In genomic region chr3:170225166-170225565, GRCh38 we compare ENCODE assay signal across 29 cellular contexts. TPM values are rescaled to one million over a fixed set of nuclear protein-coding genes. Genes with fewer than 3 reads are reported as not detected.
DNase-seq lines count a peak whose midpoint lies in the region; ATAC-seq and TF ChIP-seq lines count a peak whose summit lies in the region.
"Had no signal": no experiment of that assay in that cellular context is flagged by ENCODE, and none has a peak within 500 bp of the region (broad histone marks: within the 10 kb centered on the region; RNA-seq: fewer than 3 reads in every experiment).

No MANE protein-coding gene starts in this region.

- H3K4me1 Mint-ChIP-seq in MCF 10A (ENCODE audit: insufficient read depth, unreplicated experiment): peaks cover 42% of the 10 kb centered on the region

- H3K27me3 Mint-ChIP-seq in MCF 10A (ENCODE audit: insufficient read depth, unreplicated experiment): no peaks in the 10 kb centered on the region
- H3K27me3 Mint-ChIP-seq: activated naive CD4-positive, alpha-beta T cell treated with anti-CD3 and anti-CD28 coated beads, Interleukin-2, amount 50 U/mL, for 24 hours; central memory CD8-positive, alpha-beta T cell; natural killer cell treated with Interleukin-12 subunit alpha and Interleukin-12 subunit beta and Interleukin-15 and Interleukin-18, amount 100 ng/mL, for 72 hours; stimulated activated naive CD8-positive, alpha-beta T cell treated with anti-CD3 and anti-CD28 coated beads, Interleukin-15, amount 100 ng/mL, for 72 hours had no signal

- no peak overlapping the region for H3K27ac ChIP-seq in breast epithelium
- peak overlapping the region; percentile 5 for H3K27ac ChIP-seq in mammary epithelial cell (ENCODE audit: insufficient read depth, low read depth, low read length)
- no peak overlapping the region for H3K27ac ChIP-seq in iPS-18a (ENCODE audit: low read length)
- no peak overlapping the region for H3K27ac ChIP-seq in tibial nerve
- H3K27ac ChIP-seq: foreskin keratinocyte, GM23248, left ventricle myocardium inferior, parathyroid adenoma, tibial artery had no signal

- TF ChIP-seq POLR2A in breast epithelium (IDR thresholded peaks at IDR 0.05): no peak
- TF ChIP-seq POLR2A in tibial nerve (IDR thresholded peaks at IDR 0.05): no peak

- POLR2A ChIA-PET in MCF 10A (lab: Yijun Ruan, JAX): interaction anchor here (2.1 to 4.5 kb wide), 2 partner anchors 8 to 44 kb away, joined by 12 to 75 read pairs; partner anchors contain the start of gene PHC3

- H3K4me2 ChIP-seq in mammary epithelial cell (ENCODE audit: insufficient read depth, low read depth, low read length): peak overlapping the region; percentile 86

- H3K4me3 ChIP-seq in breast epithelium (no peak overlapping the region), mammary epithelial cell (replicated peaks in 1 of 3; ENCODE audit: insufficient read depth in 1 of 3, low read depth in 2 of 3, low read length in 3 of 3) (no peak overlapping the region), iPS-18a (ENCODE audit: low read length) (peak overlapping the region; percentile 93), tibial nerve (no peak overlapping the region)
- H3K4me3 ChIP-seq: GM23248, left ventricle myocardium inferior, tibial artery had no signal

- peak overlapping the region; percentile 99 for H3K27ac Mint-ChIP-seq in MCF 10A (ENCODE audit: low read depth, unreplicated experiment)
- H3K27ac Mint-ChIP-seq: natural killer cell treated with Interleukin-12 subunit alpha and Interleukin-12 subunit beta and Interleukin-15 and Interleukin-18, amount 100 ng/mL, for 72 hours; stimulated activated naive CD8-positive, alpha-beta T cell treated with anti-CD3 and anti-CD28 coated beads, Interleukin-15, amount 100 ng/mL, for 72 hours had no signal

- H4K20me1 ChIP-seq in mammary epithelial cell (ENCODE audit: insufficient read depth, low read length): no peaks in the 10 kb centered on the region

- intact Hi-C loops in MCF 10A (cut with micrococcal nuclease) (no loop called here), breast epithelium (cut with DNase I; ENCODE audit: low total_unique reads) (no loop called here), mammary epithelial cell (cut with micrococcal nuclease) (no loop called here)

- no peaks in the 10 kb centered on the region for H3K9me3 Mint-ChIP-seq in MCF 10A (ENCODE audit: unreplicated experiment)
- H3K9me3 Mint-ChIP-seq: activated naive CD4-positive, alpha-beta T cell treated with anti-CD3 and anti-CD28 coated beads, Interleukin-2, amount 50 U/mL, for 24 hours; central memory CD8-positive, alpha-beta T cell; natural killer cell treated with Interleukin-12 subunit alpha and Interleukin-12 subunit beta and Interleukin-15 and Interleukin-18, amount 100 ng/mL, for 72 hours; stimulated activated naive CD8-positive, alpha-beta T cell treated with anti-CD3 and anti-CD28 coated beads, Interleukin-15, amount 100 ng/mL, for 72 hours had no signal

- WGBS in mammary epithelial cell (ENCODE audit: low coverage, missing lambda C conversion rate): 100% methylated on average over 1 of the region's 1 CpG
- 97% methylated on average over 1 of the region's 1 CpG for WGBS in tibial nerve, 2 donors

- DNase-seq in MCF 10A (ENCODE audit: unreplicated experiment): no peak
- no peak for DNase-seq in breast epithelium (ENCODE audit: low spot score in 2 of 2)
- DNase-seq in mammary epithelial cell: no peak
- no peak for DNase-seq in NCI-H82 treated with DMSO at 0.1 percent for 48 hours (lab: John Stamatoyannopoulos, UW; ENCODE audit: unreplicated experiment)
- DNase-seq in tibial nerve (ENCODE audit: low spot score in 2 of 2): no peak
- DNase-seq: activated CD4-positive, alpha-beta T cell treated with anti-CD3 and anti-CD28 coated beads, Interleukin-2, amount 50 U/mL, for 48 hours; activated CD8-positive, alpha-beta memory T cell treated with anti-CD3 and anti-CD28 coated beads, Interleukin-2, amount 50 U/mL, for 4 hours; aorta; foreskin keratinocyte; GDM1; GM23248; hippocampal formation; Kasumi-1; left ventricle myocardium inferior; midbrain; NCI-H187; NCI-H2171 treated with DMSO at 0.1 percent for 48 hours; NCI-H524; right cardiac atrium; stimulated activated naive CD8-positive, alpha-beta T cell treated with anti-CD3 and anti-CD28 coated beads, Interleukin-15, amount 100 ng/mL, for 72 hours; tibial artery had no signal

- in situ Hi-C loops in mammary epithelial cell (cut with MboI; ENCODE audit: low sequenced_read_pairs in 2 of 2): no loop called here

- CTCF ChIA-PET in MCF 10A (lab: Yijun Ruan, JAX) (interaction anchor here (0.6 kb wide), 1 partner anchor 462 kb away, joined by 3 read pairs; no protein-coding TSS in a partner anchor), mammary epithelial cell (lab: Charles Lee; ENCODE audit: low non-redundant PET) (no interaction called here)

- H3K4me1 ChIP-seq in breast epithelium (peaks cover 0 to 6% of the 10 kb centered on the region in 2 donors), mammary epithelial cell (ENCODE audit: insufficient read depth, low read length) (peaks cover 50% of the 10 kb centered on the region), iPS-18a (ENCODE audit: control insufficient read depth, low read depth, low read length) (peaks cover 22% of the 10 kb centered on the region), tibial nerve (peaks cover 0 to 45% (median 4%) of the 10 kb centered on the region in 4 donors)

- no peak overlapping the region for H2AFZ ChIP-seq in mammary epithelial cell (ENCODE audit: low read depth, low read length)
- H2AFZ ChIP-seq: GM23248, parathyroid adenoma had no signal

- H3K79me2 ChIP-seq in mammary epithelial cell (ENCODE audit: insufficient read depth, low read length): peaks cover 73% of the 10 kb centered on the region

- BruUV-seq in MCF 10A (replicated peaks; lab: Mats Ljungman, UMichigan) (no TSS peak), mammary epithelial cell (replicated peaks; lab: Mats Ljungman, UMichigan) (TSS peak; percentile 13)

- H3K9ac ChIP-seq in mammary epithelial cell (ENCODE audit: insufficient read depth, low read length) (no peak overlapping the region), iPS-18a (ENCODE audit: low read length) (no peak overlapping the region)
- H3K9ac ChIP-seq: GM23248, parathyroid adenoma had no signal

- ATAC-seq in GM18511 (IDR thresholded peaks at IDR 0.05; ENCODE audit: unreplicated experiment): no peak
- no peak for ATAC-seq in HG03280 (IDR thresholded peaks at IDR 0.05; ENCODE audit: unreplicated experiment)
- ATAC-seq: foreskin keratinocyte; natural killer cell treated with Interleukin-12 subunit alpha and Interleukin-12 subunit beta and Interleukin-15 and Interleukin-18, amount 100 ng/mL, for 72 hours; right cardiac atrium; Right ventricle myocardium inferior; stimulated activated naive CD8-positive, alpha-beta T cell treated with anti-CD3 and anti-CD28 coated beads, Interleukin-15, amount 100 ng/mL, for 72 hours had no signal

- H3K9me3 ChIP-seq in breast epithelium (no peaks in the 10 kb centered on the region), mammary epithelial cell (replicated peaks; ENCODE audit: insufficient read depth, low read length) (no peaks in the 10 kb centered on the region), iPS-18a (ENCODE audit: control insufficient read depth, low read depth, low read length) (no peaks in the 10 kb centered on the region), tibial nerve (no peaks in the 10 kb centered on the region)
- H3K9me3 ChIP-seq: left ventricle myocardium inferior, tibial artery had no signal

- no peaks in the 10 kb centered on the region for H3K36me3 ChIP-seq in breast epithelium
- H3K36me3 ChIP-seq in mammary epithelial cell (ENCODE audit: insufficient read depth, low read length): no peaks in the 10 kb centered on the region
- no peaks in the 10 kb centered on the region for H3K36me3 ChIP-seq in iPS-18a (ENCODE audit: control insufficient read depth, low read depth, low read length)
- H3K36me3 ChIP-seq in tibial nerve: no peaks in the 10 kb centered on the region
- H3K36me3 ChIP-seq: left ventricle myocardium inferior, tibial artery had no signal

- no peak for TF ChIP-seq EP300 in tibial nerve (IDR thresholded peaks at IDR 0.05)

- H3K27me3 ChIP-seq in breast epithelium (no peaks in the 10 kb centered on the region), mammary epithelial cell (ENCODE audit: insufficient read depth, low read length) (no peaks in the 10 kb centered on the region), iPS-18a (ENCODE audit: control insufficient read depth, insufficient read depth, low read length) (no peaks in the 10 kb centered on the region), tibial nerve (no peaks in the 10 kb centered on the region)
- H3K27me3 ChIP-seq: foreskin keratinocyte, tibial artery had no signal

- H3K4me3 Mint-ChIP-seq in MCF 10A (ENCODE audit: unreplicated experiment): no peak overlapping the region
- H3K4me3 Mint-ChIP-seq: activated naive CD4-positive, alpha-beta T cell treated with anti-CD3 and anti-CD28 coated beads, Interleukin-2, amount 50 U/mL, for 24 hours; central memory CD8-positive, alpha-beta T cell; natural killer cell treated with Interleukin-12 subunit alpha and Interleukin-12 subunit beta and Interleukin-15 and Interleukin-18, amount 100 ng/mL, for 72 hours; stimulated activated naive CD8-positive, alpha-beta T cell treated with anti-CD3 and anti-CD28 coated beads, Interleukin-15, amount 100 ng/mL, for 72 hours had no signal

- TF ChIP-seq CTCF in MCF 10A (IDR thresholded peaks at IDR 0.05; ENCODE audit: unreplicated experiment) (no peak), breast epithelium (IDR thresholded peaks at IDR 0.05) (no peak), mammary epithelial cell (conservative IDR thresholded peaks at IDR 0.05 in 1 of 2, IDR thresholded peaks at IDR 0.05 in 1 of 2; ENCODE audit: extremely low read depth in 1 of 2, insufficient read depth in 1 of 2, low read depth in 1 of 2, low read length in 2 of 2) (no peak), tibial nerve (IDR thresholded peaks at IDR 0.05) (no peak)

- H3K36me3 Mint-ChIP-seq in MCF 10A (ENCODE audit: insufficient read depth, unreplicated experiment): no peaks in the 10 kb centered on the region
- H3K36me3 Mint-ChIP-seq: activated naive CD4-positive, alpha-beta T cell treated with anti-CD3 and anti-CD28 coated beads, Interleukin-2, amount 50 U/mL, for 24 hours; natural killer cell treated with Interleukin-12 subunit alpha and Interleukin-12 subunit beta and Interleukin-15 and Interleukin-18, amount 100 ng/mL, for 72 hours had no signal

- dilution Hi-C loops in mammary epithelial cell (cut with HindIII; ENCODE audit: low sequenced_read_pairs): no loop called here

RNA-seq across cellular contexts. Expression of gene PRKCI, which starts 2.9 kb away (rescaled TPM):
- total RNA-seq in MCF 10A (2022) (46.3 and 62.8 TPM in 2 replicates), breast epithelium (10 to 100 TPM; 19.4 to 68.3 (median 61.9) TPM), mammary epithelial cell (100 to 1,000 TPM in 1 of 2 donors, 10 to 100 TPM in 1; 62.7 to 122 TPM), tibial nerve (10 to 100 TPM; 28.2 to 54.2 (median 34.3) TPM)
- polyA plus RNA-seq in mammary epithelial cell: 27.4 TPM
- 39.6 TPM for polyA minus RNA-seq in mammary epithelial cell

RNA-seq across cellular contexts. Expression of gene PHC3, which starts 43.6 kb away (rescaled TPM):
- total RNA-seq in MCF 10A (2022): 54.3 and 65.3 TPM in 2 replicates
- 100 to 1,000 TPM in 1 of 3 donors, 10 to 100 TPM in 2; 65.1 to 117 (median 87.2) TPM for total RNA-seq in breast epithelium
- 10 to 100 TPM; 43.0 to 51.4 TPM for total RNA-seq in mammary epithelial cell
- 41.7 TPM for polyA plus RNA-seq in mammary epithelial cell
- polyA minus RNA-seq in mammary epithelial cell: 52.8 TPM
- total RNA-seq in tibial nerve: 100 to 1,000 TPM in 3 of 4 donors, 10 to 100 TPM in 1; 63.8 to 124 (median 112) TPM
